In the genomic region with DNA sequence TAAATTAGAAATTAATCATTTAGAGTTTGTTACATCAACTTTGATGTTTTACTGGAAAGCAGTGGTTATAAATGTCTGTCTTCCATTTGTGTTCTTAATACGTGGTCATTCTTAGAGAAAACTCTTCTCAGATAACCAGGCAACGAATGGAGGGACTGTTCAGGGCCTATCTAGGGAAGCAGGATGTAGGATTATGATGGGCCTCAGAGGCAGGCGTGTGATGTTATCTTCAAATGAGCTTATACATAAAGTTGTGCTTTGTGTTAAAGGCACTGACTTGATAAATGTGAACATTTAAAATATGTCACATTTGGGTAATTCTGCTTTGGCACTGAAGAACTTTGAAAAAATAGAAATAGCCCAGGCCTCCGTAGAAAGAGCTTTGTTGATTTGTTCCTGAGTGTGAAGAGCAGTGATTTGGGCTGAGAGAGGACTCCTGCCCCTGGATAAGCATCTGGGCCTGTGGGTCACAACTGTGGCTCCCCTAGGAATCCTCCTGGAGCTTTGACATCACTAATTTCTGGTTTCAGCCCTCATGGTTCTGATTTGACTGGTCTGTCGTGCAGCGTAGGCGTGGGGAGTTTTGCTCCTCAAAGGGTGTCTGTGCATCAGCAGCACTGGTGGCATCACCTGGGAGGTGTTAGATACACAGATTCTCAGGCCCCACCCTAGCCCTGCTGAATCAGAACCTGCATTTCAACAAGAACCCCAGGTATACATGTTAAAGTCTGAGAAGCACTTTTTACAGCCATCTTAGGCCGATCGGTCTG, we compare ENCODE assay signal across 9 cellular contexts. TPM values are rescaled to one million over a fixed set of nuclear protein-coding genes. Genes with fewer than 3 reads are reported as not detected.
DNase-seq lines count a peak whose midpoint lies in the region; ATAC-seq and TF ChIP-seq lines count a peak whose summit lies in the region.
"Had no signal": no experiment of that assay in that cellular context is flagged by ENCODE, and none has a peak within 500 bp of the region (broad histone marks: within the 10 kb centered on the region; RNA-seq: fewer than 3 reads in every experiment).

No MANE protein-coding gene starts in this region.

- H3K27ac Mint-ChIP-seq in endodermal cell, result no peak overlapping the region

- peak overlapping the region; percentile 52 for H4K91ac ChIP-seq in mesenchymal stem cell (ENCODE audit: low read length)

- in situ Hi-C loops in GM13976 (cut with MboI; ENCODE audit: low sequenced_read_pairs, unreplicated experiment), result no loop called here

- peak overlapping the region; percentile 75 for H4K8ac ChIP-seq in mesenchymal stem cell (ENCODE audit: low read length)

- no peak overlapping the region for H3K4me2 ChIP-seq in mesenchymal stem cell (ENCODE audit: low read length, poor library complexity, severe bottlenecking)

- H3K27me3 Mint-ChIP-seq in endodermal cell (ENCODE audit: insufficient read depth), result peaks cover 3% of the 10 kb centered on the region

- H2BK5ac ChIP-seq in mesenchymal stem cell (ENCODE audit: low read depth, low read length, poor library complexity, severe bottlenecking), result no peak overlapping the region

- H3K27ac ChIP-seq in mesenchymal stem cell (ENCODE audit: low read length, poor library complexity, severe bottlenecking) (no peak overlapping the region), ovary (no peak overlapping the region), endodermal cell (ENCODE audit: low read depth, low read length) (no peak overlapping the region)
- H3K27ac ChIP-seq: parathyroid adenoma had no signal

- DNase-seq in GM13976 (ENCODE audit: low spot score) (peak; percentile 78), mesenchymal stem cell (no peak), NCI-H2107 treated with DMSO at 0.1 percent for 48 hours (lab: John Stamatoyannopoulos, UW; ENCODE audit: unreplicated experiment) (no peak), GDM1 (lab: John Stamatoyannopoulos, UW) (no peak), ovary (no peak), endodermal cell (no peak)

- TF ChIP-seq CTCF in GM13976 (IDR thresholded peaks at IDR 0.05; ENCODE audit: borderline replicate concordance, control extremely low read depth, extremely low read depth, insufficient read depth, missing control alignments) (no peak), ovary (IDR thresholded peaks at IDR 0.05) (no peak), endodermal cell (conservative IDR thresholded peaks at IDR 0.05) (no peak)

- H3K79me1 ChIP-seq in mesenchymal stem cell (replicated peaks; ENCODE audit: low read length, poor library complexity, severe bottlenecking), result peaks cover 19% of the 10 kb centered on the region

- H2AK5ac ChIP-seq in mesenchymal stem cell (ENCODE audit: low read length, severe bottlenecking), result peak overlapping the region; percentile 8

- H3K23ac ChIP-seq in mesenchymal stem cell (ENCODE audit: low read length in 2 of 2), result no peak overlapping the region

- H3K4me3 Mint-ChIP-seq in endodermal cell, result no peak overlapping the region

- no peak overlapping the region for H2BK15ac ChIP-seq in mesenchymal stem cell (ENCODE audit: low read depth, poor library complexity, severe bottlenecking)

- ATAC-seq in GM21447 (IDR thresholded peaks at IDR 0.05; ENCODE audit: unreplicated experiment), result peak; percentile 74
- peak; percentile 74 for ATAC-seq in HG03460 (IDR thresholded peaks at IDR 0.05; ENCODE audit: unreplicated experiment)

- H3K36me3 Mint-ChIP-seq in endodermal cell (ENCODE audit: low read depth), result no peaks in the 10 kb centered on the region

- TF ChIP-seq POLR2A in ovary (IDR thresholded peaks at IDR 0.05), result no peak

- H3K36me3 ChIP-seq in mesenchymal stem cell (ENCODE audit: control insufficient read depth in 1 of 2, insufficient read depth in 2 of 2, low read depth in 1 of 2, low read length in 2 of 2), result no peaks in the 10 kb centered on the region
- no peaks in the 10 kb centered on the region for H3K36me3 ChIP-seq in ovary
- no peaks in the 10 kb centered on the region for H3K36me3 ChIP-seq in endodermal cell (ENCODE audit: control insufficient read depth, insufficient read depth, low read length)

- H3K4me3 ChIP-seq in mesenchymal stem cell (ENCODE audit: insufficient read depth in 1 of 2, low read depth in 1 of 2, low read length in 2 of 2), result no peak overlapping the region
- H3K4me3 ChIP-seq in ovary, result no peak overlapping the region
- H3K4me3 ChIP-seq in endodermal cell (ENCODE audit: low read length), result no peak overlapping the region

- intact Hi-C loops in ovary (cut with DNase I), result no loop called here

- H3K27me3 ChIP-seq in mesenchymal stem cell (ENCODE audit: control insufficient read depth in 1 of 2, insufficient read depth in 1 of 2, low read length in 2 of 2), result no peaks in the 10 kb centered on the region
- no peaks in the 10 kb centered on the region for H3K27me3 ChIP-seq in ovary
- no peaks in the 10 kb centered on the region for H3K27me3 ChIP-seq in endodermal cell (ENCODE audit: control insufficient read depth, insufficient read depth, low read length, poor library complexity, severe bottlenecking)

- no peak overlapping the region for H3K4ac ChIP-seq in mesenchymal stem cell (ENCODE audit: low read depth in 1 of 2, low read length in 2 of 2)

- TF ChIP-seq EP300 in ovary (IDR thresholded peaks at IDR 0.05), result no peak

- H3K9me3 ChIP-seq in mesenchymal stem cell (ENCODE audit: control insufficient read depth, low read length) (no peaks in the 10 kb centered on the region), ovary (no peaks in the 10 kb centered on the region), endodermal cell (ENCODE audit: control insufficient read depth, low read length) (no peaks in the 10 kb centered on the region)

- peak overlapping the region; percentile 31 for H3K9ac ChIP-seq in mesenchymal stem cell (ENCODE audit: low read length)
- H3K9ac ChIP-seq in endodermal cell (ENCODE audit: extremely low read depth, low read length, poor library complexity, severe bottlenecking), result no peak overlapping the region
- H3K9ac ChIP-seq: parathyroid adenoma had no signal

- peak overlapping the region; percentile 9 for H2BK120ac ChIP-seq in mesenchymal stem cell (ENCODE audit: low read depth, low read length)

- WGBS in mesenchymal stem cell, result 78% methylated on average over 9 of the region's 9 CpGs
- WGBS in ovary, 3 donors, result 94 to 97% (median 96%) methylated on average over 9 of the region's 9 CpGs
- WGBS in endodermal cell (ENCODE audit: insufficient coverage in 1 of 2, insufficient read length in 1 of 2), 2 experiments, result 92 to 94% methylated on average over 8 to 9 of the region's 9 CpGs

- H3K9me3 Mint-ChIP-seq in endodermal cell, result peaks cover 6% of the 10 kb centered on the region

- H3K14ac ChIP-seq in mesenchymal stem cell (ENCODE audit: low read length in 2 of 2), result no peak overlapping the region

- H2AFZ ChIP-seq in mesenchymal stem cell (ENCODE audit: low read depth, low read length), result no peak overlapping the region
- H2AFZ ChIP-seq: parathyroid adenoma had no signal

- H3K4me1 Mint-ChIP-seq in endodermal cell, result peaks cover 24% of the 10 kb centered on the region

- H2BK12ac ChIP-seq in mesenchymal stem cell (ENCODE audit: low read length in 2 of 2), result peak overlapping the region; percentile 15 to 20

- H3K4me1 ChIP-seq in mesenchymal stem cell (ENCODE audit: control insufficient read depth, insufficient read depth, low read depth, low read length) (peaks cover 11% of the 10 kb centered on the region), ovary (ENCODE audit: insufficient read depth) (peaks cover under 1% of the 10 kb centered on the region), endodermal cell (ENCODE audit: control insufficient read depth, insufficient read depth, low read length) (peaks cover 5% of the 10 kb centered on the region)
- H3K4me1 ChIP-seq: parathyroid adenoma had no signal

- peak overlapping the region in 1 of 2 experiments; percentile 61 for H3K18ac ChIP-seq in mesenchymal stem cell (ENCODE audit: low read depth in 1 of 2, low read length in 2 of 2)

RNA-seq across cellular contexts. Expression of a gene that starts 55.4 kb away (rescaled TPM):
- polyA plus RNA-seq in mesenchymal stem cell (2013, experiment 1 of 2), result 21.1 TPM
- 21.2 TPM for polyA plus RNA-seq in mesenchymal stem cell (2013, experiment 2 of 2)
- total RNA-seq in ovary, result 10 to 100 TPM in 2 of 7 donors, 1 to 10 TPM in 5; 4.6 to 22.4 (median 7.3) TPM
- polyA plus RNA-seq in ovary, result 10 to 100 TPM in 1 of 2 donors, 1 to 10 TPM in 1; 2.3 to 13.0 TPM
- total RNA-seq in endodermal cell, result 1 to 10 TPM; 1.9 to 8.0 TPM
- polyA plus RNA-seq in endodermal cell (2013, experiment 1 of 2), result 4.8 TPM
- polyA plus RNA-seq in endodermal cell (2013, experiment 2 of 2), result 4.2 TPM
